Comparison of ENCODE assay signal across 16 cellular contexts in genomic region chr13:71054358-71054757, GRCh38.
A peak's percentile ranks its signal among the peaks of the same experiment; 100 is the strongest.
DNase-seq lines count a peak whose midpoint lies in the region; ATAC-seq and TF ChIP-seq lines count a peak whose summit lies in the region.
"Had no signal": no experiment of that assay in that cellular context is flagged by ENCODE, and none has a peak within 500 bp of the region (broad histone marks: within the 10 kb centered on the region; RNA-seq: fewer than 3 reads in every experiment).

No MANE protein-coding gene starts in this region.

- ATAC-seq in GM18868 (IDR thresholded peaks at IDR 0.05; ENCODE audit: unreplicated experiment) (peak; percentile 86), GM21529 (IDR thresholded peaks at IDR 0.05; ENCODE audit: unreplicated experiment) (peak; percentile 76), HG03039 (IDR thresholded peaks at IDR 0.05; ENCODE audit: unreplicated experiment) (peak; percentile 54), HG03575 (IDR thresholded peaks at IDR 0.05; ENCODE audit: extremely low read depth, insufficient number of reproducible peaks, low FRiP score, unreplicated experiment) (peak; percentile 73), omental fat pad (ENCODE audit: low FRiP score) (no peak)
- ATAC-seq: activated CD8-positive, alpha-beta T cell treated with anti-CD3 and anti-CD28 coated beads, Interleukin-2, amount 10 ng/mL, durations not matched to agents 7 days and 5 days; naive thymus-derived CD8-positive, alpha-beta T cell; stimulated activated naive CD8-positive, alpha-beta T cell treated with anti-CD3 and anti-CD28 coated beads, Interleukin-15, amount 100 ng/mL, for 72 hours had no signal

- no peak overlapping the region for H3K4me3 Mint-ChIP-seq in T-helper 2 cell treated with Interferon-gamma antibody and Interleukin-4, amounts not matched to agents 5 μg/mL and 100 μg/mL, for 36 hours
- H3K4me3 Mint-ChIP-seq: activated CD8-positive, alpha-beta T cell treated with anti-CD3 and anti-CD28 coated beads, Interleukin-2, amount 10 ng/mL, durations not matched to agents 7 days and 5 days; naive thymus-derived CD8-positive, alpha-beta T cell; stimulated activated naive CD8-positive, alpha-beta T cell treated with anti-CD3 and anti-CD28 coated beads, Interleukin-15, amount 100 ng/mL, for 72 hours had no signal

- no peaks in the 10 kb centered on the region for H3K9me3 Mint-ChIP-seq in T-helper 2 cell treated with Interferon-gamma antibody and Interleukin-4, amounts not matched to agents 5 μg/mL and 100 μg/mL, for 36 hours

- H3K36me3 Mint-ChIP-seq in T-helper 2 cell treated with Interferon-gamma antibody and Interleukin-4, amounts not matched to agents 5 μg/mL and 100 μg/mL, for 36 hours (ENCODE audit: low read depth) = no peaks in the 10 kb centered on the region
- H3K36me3 Mint-ChIP-seq: naive thymus-derived CD8-positive, alpha-beta T cell had no signal

- no peak for DNase-seq in T-helper 2 cell treated with Interferon-gamma antibody and Interleukin-4, amounts not matched to agents 5 μg/mL and 100 μg/mL, for 36 hours (ENCODE audit: low spot score)
- DNase-seq in Ammon's horn (ENCODE audit: low spot score) = no peak
- no peak for DNase-seq in omental fat pad (ENCODE audit: low spot score)
- DNase-seq in dedifferentiated amniotic fluid mesenchymal stem cell (ENCODE audit: extremely low spot score) = no peak
- DNase-seq: activated CD8-positive, alpha-beta T cell treated with anti-CD3 and anti-CD28 coated beads, Interleukin-2, amount 10 ng/mL, durations not matched to agents 7 days and 5 days; EL; head of caudate nucleus; MV-4-11; naive thymus-derived CD8-positive, alpha-beta T cell; NCI-H345; stimulated activated naive CD8-positive, alpha-beta T cell treated with anti-CD3 and anti-CD28 coated beads, Interleukin-15, amount 100 ng/mL, for 72 hours; T1000 had no signal

- H3K4me1 Mint-ChIP-seq in T-helper 2 cell treated with Interferon-gamma antibody and Interleukin-4, amounts not matched to agents 5 μg/mL and 100 μg/mL, for 36 hours (ENCODE audit: low read depth) = no peaks in the 10 kb centered on the region
- H3K4me1 Mint-ChIP-seq: naive thymus-derived CD8-positive, alpha-beta T cell; stimulated activated naive CD8-positive, alpha-beta T cell treated with anti-CD3 and anti-CD28 coated beads, Interleukin-15, amount 100 ng/mL, for 72 hours had no signal

- H3K27ac Mint-ChIP-seq in T-helper 2 cell treated with Interferon-gamma antibody and Interleukin-4, amounts not matched to agents 5 μg/mL and 100 μg/mL, for 36 hours = no peak overlapping the region
- H3K27ac Mint-ChIP-seq: activated CD8-positive, alpha-beta T cell treated with anti-CD3 and anti-CD28 coated beads, Interleukin-2, amount 10 ng/mL, durations not matched to agents 7 days and 5 days; naive thymus-derived CD8-positive, alpha-beta T cell; stimulated activated naive CD8-positive, alpha-beta T cell treated with anti-CD3 and anti-CD28 coated beads, Interleukin-15, amount 100 ng/mL, for 72 hours had no signal

- no peaks in the 10 kb centered on the region for H3K27me3 Mint-ChIP-seq in T-helper 2 cell treated with Interferon-gamma antibody and Interleukin-4, amounts not matched to agents 5 μg/mL and 100 μg/mL, for 36 hours (ENCODE audit: low read depth)
- H3K27me3 Mint-ChIP-seq: naive thymus-derived CD8-positive, alpha-beta T cell; stimulated activated naive CD8-positive, alpha-beta T cell treated with anti-CD3 and anti-CD28 coated beads, Interleukin-15, amount 100 ng/mL, for 72 hours had no signal

- TF ChIP-seq CTCF in omental fat pad (IDR thresholded peaks at IDR 0.05) = no peak
